In the genomic region with DNA sequence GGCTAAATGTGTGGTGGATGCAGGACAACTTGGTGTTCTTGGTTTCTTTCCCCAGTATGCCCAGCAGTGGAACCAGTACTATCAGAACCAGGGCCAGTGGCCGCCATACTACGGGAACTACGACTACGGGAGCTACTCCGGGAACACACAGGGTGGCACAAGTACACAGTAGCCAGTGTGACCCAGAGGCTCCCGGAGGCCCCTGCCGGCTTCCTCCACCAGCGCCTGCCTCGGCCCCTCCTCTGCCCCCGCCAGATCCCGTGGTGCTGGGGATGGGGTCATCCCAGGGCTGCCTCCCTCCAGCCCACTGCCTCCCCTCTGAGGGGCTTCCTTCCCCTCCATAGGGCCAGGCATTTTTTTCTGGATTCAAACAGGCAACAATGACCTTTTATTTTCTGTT, we compare ENCODE assay signal across 17 cellular contexts. TPM values are rescaled to one million over a fixed set of nuclear protein-coding genes. Genes with fewer than 3 reads are reported as not detected.
DNase-seq lines count a peak whose midpoint lies in the region; ATAC-seq, FAIRE-seq and TF ChIP-seq lines count a peak whose summit lies in the region.
"Had no signal": no experiment of that assay in that cellular context is flagged by ENCODE, and none has a peak within 500 bp of the region (broad histone marks: within the 10 kb centered on the region; RNA-seq: fewer than 3 reads in every experiment).

No MANE protein-coding gene starts in this region.

- H3K4me3 Mint-ChIP-seq in CD8-positive, alpha-beta T cell, result peak overlapping the region; percentile 97
- peak overlapping the region; percentile 83 to 100 for H3K4me3 Mint-ChIP-seq in effector memory CD8-positive, alpha-beta T cell
- H3K4me3 Mint-ChIP-seq: WTC11 had no signal

- H3K27ac ChIP-seq in CD8-positive, alpha-beta T cell (ENCODE audit: low read depth, low read length), result peak overlapping the region; percentile 88
- H3K27ac ChIP-seq in MM.1S (ENCODE audit: low read length) (peak overlapping the region; percentile 90), small intestine (ENCODE audit: low read depth in 1 of 2, low read length in 1 of 2) (peak overlapping the region; percentile 45 to 67), gastrocnemius medialis (peak overlapping the region in 2 of 4 donors; percentile 88 to 93)
- H3K27ac ChIP-seq: right lobe of liver had no signal

- H4K20me1 ChIP-seq in MM.1S (ENCODE audit: insufficient read depth, low read length), result no peaks in the 10 kb centered on the region

- H3K9me2 ChIP-seq in MM.1S (replicated peaks; ENCODE audit: insufficient read depth, low read length), result no peaks in the 10 kb centered on the region

- POLR2A ChIA-PET in CD8-positive, alpha-beta T cell (lab: Charles Lee), result interaction anchor here (0.7 to 7.0 kb wide), 7 partner anchors 21 to 102 kb away, joined by 3 to 126 read pairs (median 4); a partner anchor contains a TSS

- no peaks in the 10 kb centered on the region for H3K9me3 Mint-ChIP-seq in CD8-positive, alpha-beta T cell
- H3K9me3 Mint-ChIP-seq in effector memory CD8-positive, alpha-beta T cell, result no peaks in the 10 kb centered on the region
- H3K9me3 Mint-ChIP-seq: WTC11 had no signal

- H3K4me1 ChIP-seq in CD8-positive, alpha-beta T cell (ENCODE audit: insufficient read depth, low read length), result peaks cover 90% of the 10 kb centered on the region
- H3K4me1 ChIP-seq in MM.1S (ENCODE audit: low read length) (peaks cover 36% of the 10 kb centered on the region), small intestine (ENCODE audit: control insufficient read depth in 2 of 2, insufficient read depth in 1 of 2, low read depth in 1 of 2, low read length in 1 of 2) (peaks cover 0 to 8% of the 10 kb centered on the region in 2 donors), gastrocnemius medialis (peaks cover 26 to 32% of the 10 kb centered on the region in 2 donors)

- no peaks in the 10 kb centered on the region for H3K27me3 ChIP-seq in CD8-positive, alpha-beta T cell (ENCODE audit: insufficient read depth, low read length)
- H3K27me3 ChIP-seq in MM.1S (replicated peaks; ENCODE audit: insufficient read depth, low read length), result no peaks in the 10 kb centered on the region
- no peaks in the 10 kb centered on the region for H3K27me3 ChIP-seq in small intestine (ENCODE audit: control insufficient read depth in 2 of 2, insufficient read depth in 2 of 2, low read length in 2 of 2)
- no peaks in the 10 kb centered on the region for H3K27me3 ChIP-seq in gastrocnemius medialis
- H3K27me3 ChIP-seq: heart left ventricle, right lobe of liver had no signal

- TF ChIP-seq CTCF in CD8-positive, alpha-beta T cell (IDR thresholded peaks at IDR 0.05), result no peak
- TF ChIP-seq CTCF in MM.1S (IDR thresholded peaks at IDR 0.05; ENCODE audit: low read length) (no peak), gastrocnemius medialis (IDR thresholded peaks at IDR 0.05 in 4 of 5, conservative IDR thresholded peaks at IDR 0.05 in 1 of 5) (no peak)

- peak overlapping the region; percentile 96; the same call in 1 of the 2 replicates for H3K9ac ChIP-seq in MM.1S (ENCODE audit: low read length)

- H3K36me3 Mint-ChIP-seq in CD8-positive, alpha-beta T cell, result peaks cover 63% of the 10 kb centered on the region
- H3K36me3 Mint-ChIP-seq in effector memory CD8-positive, alpha-beta T cell (ENCODE audit: insufficient read depth), result peaks cover 100% of the 10 kb centered on the region

- in situ Hi-C loops in gastrocnemius medialis (cut with MboI; ENCODE audit: low sequenced_read_pairs in 4 of 4), result no loop called here

- WGBS in small intestine, 3 donors, result 73 to 90% (median 75%) methylated on average over 11 of the region's 11 CpGs

- H3K36me3 ChIP-seq in CD8-positive, alpha-beta T cell (ENCODE audit: insufficient read depth, low read length), result peaks cover 29% of the 10 kb centered on the region
- H3K36me3 ChIP-seq in MM.1S (replicated peaks; ENCODE audit: insufficient read depth, low read length) (no peaks in the 10 kb centered on the region; the same call in none of the 2 replicates), small intestine (ENCODE audit: control insufficient read depth in 2 of 2, insufficient read depth in 2 of 2, low read length in 2 of 2) (peaks cover 19 to 29% of the 10 kb centered on the region in 2 donors), gastrocnemius medialis (peaks cover 0 to 52% of the 10 kb centered on the region in 2 donors)

- no peak for ATAC-seq in CD8-positive, alpha-beta T cell
- no peak for ATAC-seq in effector memory CD8-positive, alpha-beta T cell (replicated peaks)
- no peak for ATAC-seq in gastrocnemius medialis
- no peak for ATAC-seq in HG03280 (IDR thresholded peaks at IDR 0.05; ENCODE audit: unreplicated experiment)
- ATAC-seq: heart left ventricle, mucosa of descending colon, right lobe of liver, WTC11 had no signal

- H3K79me2 ChIP-seq in MM.1S (ENCODE audit: low read length), result peaks cover 50% of the 10 kb centered on the region

- peak overlapping the region; percentile 33 for H3K4me3 ChIP-seq in CD8-positive, alpha-beta T cell (ENCODE audit: low read depth, low read length)
- H3K4me3 ChIP-seq in MM.1S (ENCODE audit: low read length) (no peak overlapping the region), small intestine (ENCODE audit: low read depth in 1 of 2, low read length in 2 of 2) (no peak overlapping the region), gastrocnemius medialis (no peak overlapping the region)
- H3K4me3 ChIP-seq: mucosa of descending colon, right lobe of liver had no signal

- peak overlapping the region; percentile 98 for H3K27ac Mint-ChIP-seq in CD8-positive, alpha-beta T cell
- H3K27ac Mint-ChIP-seq in effector memory CD8-positive, alpha-beta T cell, result peak overlapping the region; percentile 97 to 98
- H3K27ac Mint-ChIP-seq: WTC11 had no signal

- CTCF ChIA-PET in CD8-positive, alpha-beta T cell (lab: Charles Lee), result interaction anchor here (2.3 to 9.7 kb wide), 4 partner anchors 43 to 133 kb away, joined by 7 to 105 read pairs (median 76); a partner anchor contains a TSS

- no peaks in the 10 kb centered on the region for H3K27me3 Mint-ChIP-seq in CD8-positive, alpha-beta T cell (ENCODE audit: low read depth)
- no peaks in the 10 kb centered on the region for H3K27me3 Mint-ChIP-seq in effector memory CD8-positive, alpha-beta T cell

- H3K4me2 ChIP-seq in MM.1S (ENCODE audit: low read depth, low read length), result peak overlapping the region; percentile 90; the same call in 1 of the 2 replicates

- FAIRE-seq in small intestine (lab: Jason Lieb, UNC), result no peak
- FAIRE-seq: GM18507 had no signal

- H2AFZ ChIP-seq in MM.1S (ENCODE audit: low read length), result no peak overlapping the region

- H3K9me3 ChIP-seq in CD8-positive, alpha-beta T cell (ENCODE audit: low read length), result no peaks in the 10 kb centered on the region
- no peaks in the 10 kb centered on the region for H3K9me3 ChIP-seq in MM.1S (replicated peaks; ENCODE audit: insufficient read depth, low read length)
- no peaks in the 10 kb centered on the region for H3K9me3 ChIP-seq in small intestine (ENCODE audit: control insufficient read depth, low read depth)
- no peaks in the 10 kb centered on the region for H3K9me3 ChIP-seq in gastrocnemius medialis
- H3K9me3 ChIP-seq: heart left ventricle, mucosa of descending colon, right lobe of liver had no signal

- H3F3A ChIP-seq in MM.1S (ENCODE audit: insufficient read depth, low read length), result peaks cover 32% of the 10 kb centered on the region

- intact Hi-C loops in CD8-positive, alpha-beta T cell (cut with DNase I, micrococcal nuclease), result loop anchor here (5.0 to 10.0 kb wide), 2 partner anchors 162 to 179 kb away; no protein-coding TSS in a partner anchor
- intact Hi-C loops in gastrocnemius medialis (cut with DNase I; ENCODE audit: low total_unique reads), result no loop called here

- peaks cover 90% of the 10 kb centered on the region for H3K4me1 Mint-ChIP-seq in CD8-positive, alpha-beta T cell (ENCODE audit: low read depth)
- H3K4me1 Mint-ChIP-seq in effector memory CD8-positive, alpha-beta T cell (ENCODE audit: low read depth in 2 of 2), result peaks cover 78 to 85% of the 10 kb centered on the region in 2 donors

- TF ChIP-seq POLR2A in gastrocnemius medialis (IDR thresholded peaks at IDR 0.05), result no peak

- no peak for DNase-seq in CD8-positive, alpha-beta T cell
- DNase-seq in MM.1S, result no peak
- no peak for DNase-seq in effector memory CD8-positive, alpha-beta T cell
- DNase-seq in small intestine, result no peak
- no peak for DNase-seq in NCI-H1417 treated with DMSO at 0.1 percent for 48 hours (lab: John Stamatoyannopoulos, UW)
- no peak for DNase-seq in gastrocnemius medialis
- DNase-seq in cerebellum (ENCODE audit: low spot score), result no peak
- DNase-seq: DMS53, heart left ventricle, mucosa of descending colon, NCI-H1092, NCI-H82, SHP77 treated with DMSO at 0.1 percent for 48 hours had no signal

RNA-seq across cellular contexts. Expression of a gene that starts 3.6 kb away (rescaled TPM):
- total RNA-seq in CD8-positive, alpha-beta T cell, result 10 to 100 TPM; 32.0 to 33.5 TPM
- polyA plus RNA-seq in small intestine, result 10 to 100 TPM; 11.1 to 18.0 (median 11.6) TPM
- total RNA-seq in gastrocnemius medialis (10 to 100 TPM in 3 of 4 donors, 1 to 10 TPM in 1; 8.6 to 15.3 (median 15.1) TPM), cerebellum (8.3 TPM)

RNA-seq across cellular contexts. Expression of a gene that starts 42.2 kb away (rescaled TPM):
- 100 to 1,000 TPM; 416 to 448 TPM for total RNA-seq in CD8-positive, alpha-beta T cell
- polyA plus RNA-seq in small intestine, result 100 to 1,000 TPM in 1 of 3 donors, 10 to 100 TPM in 2; 76.3 to 117 (median 80.8) TPM
- total RNA-seq in gastrocnemius medialis, result 100 to 1,000 TPM in 1 of 4 donors, 10 to 100 TPM in 3; 49.5 to 101 (median 92.4) TPM
- 77.0 TPM for total RNA-seq in cerebellum

RNA-seq across cellular contexts. Expression of a gene that starts 47.3 kb away (rescaled TPM):
- 100 to 1,000 TPM; 652 to 710 TPM for total RNA-seq in CD8-positive, alpha-beta T cell
- 10 to 100 TPM in 1 of 3 donors, 1 to 10 TPM in 2; 1.1 to 18.8 (median 7.3) TPM for polyA plus RNA-seq in small intestine
- total RNA-seq in gastrocnemius medialis, result 1 to 10 TPM; 1.9 to 5.2 (median 4.9) TPM
- 1.7 TPM for total RNA-seq in cerebellum

RNA-seq across cellular contexts. Expression of a gene that starts 57.6 kb away (rescaled TPM):
- total RNA-seq in CD8-positive, alpha-beta T cell, result 10 to 100 TPM; 19.6 to 25.9 TPM
- 1 to 10 TPM; 4.7 to 9.8 (median 6.5) TPM for polyA plus RNA-seq in small intestine
- total RNA-seq in gastrocnemius medialis (1 to 10 TPM; 2.6 to 6.9 (median 4.5) TPM), cerebellum (2.4 TPM)

Comparison
In these comparisons a context has a peak if more than half of its experiments do, and no peak if none do; other contexts are left out.
1. RNA of a gene that starts 47.3 kb away (total RNA-seq): 652 to 710 TPM in CD8-positive, alpha-beta T cell; 1.9 to 5.2 TPM in gastrocnemius medialis and 1.7 TPM in cerebellum (single experiment); every median in the first group is over 100 times any median in the second.